Comparison of ENCODE assay signal across 9 cellular contexts in the genomic region with DNA sequence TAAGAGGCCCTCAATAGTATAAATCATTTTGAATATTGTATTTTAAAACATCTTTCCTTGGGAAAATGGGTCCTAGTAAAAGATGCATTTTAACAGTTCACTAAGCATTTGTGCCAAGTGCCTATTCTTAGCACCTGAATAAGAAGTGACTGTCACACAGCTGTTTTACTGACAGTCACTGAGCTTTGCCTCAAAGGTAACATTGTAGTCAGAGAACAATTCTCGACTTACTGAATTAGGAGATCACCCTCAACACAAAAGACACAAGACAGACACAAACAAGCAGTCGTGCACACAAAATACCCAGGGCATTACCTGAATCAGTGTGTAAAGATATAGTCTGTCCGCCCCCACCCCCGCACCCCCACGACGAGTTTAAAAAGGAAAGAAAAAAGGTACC. TPM values are rescaled to one million over a fixed set of nuclear protein-coding genes. Genes with fewer than 3 reads are reported as not detected.
DNase-seq lines count a peak whose midpoint lies in the region; ATAC-seq and TF ChIP-seq lines count a peak whose summit lies in the region.
"Had no signal": no experiment of that assay in that cellular context is flagged by ENCODE, and none has a peak within 500 bp of the region (broad histone marks: within the 10 kb centered on the region; RNA-seq: fewer than 3 reads in every experiment).

No MANE protein-coding gene starts in this region.

- TF ChIP-seq EP300 in sigmoid colon (IDR thresholded peaks at IDR 0.05) = no peak

- no peak overlapping the region for H3K27ac ChIP-seq in HUES6 (ENCODE audit: low read depth, low read length)
- H3K27ac ChIP-seq in WERI-Rb-1 = peak overlapping the region; percentile 80
- no peak overlapping the region for H3K27ac ChIP-seq in iPS-18a (ENCODE audit: low read length)
- peak overlapping the region in 1 of 4 donors; percentile 49 for H3K27ac ChIP-seq in sigmoid colon
- H3K27ac ChIP-seq in A673 (ENCODE audit: low read depth, low read length, poor library complexity, severe bottlenecking) = no peak overlapping the region

- no peaks in the 10 kb centered on the region for H3K36me3 ChIP-seq in HUES6 (ENCODE audit: control insufficient read depth, insufficient read depth, low read length)
- H3K36me3 ChIP-seq in WERI-Rb-1 = peaks cover 8% of the 10 kb centered on the region
- H3K36me3 ChIP-seq in iPS-18a (ENCODE audit: control insufficient read depth, low read depth, low read length) = no peaks in the 10 kb centered on the region
- H3K36me3 ChIP-seq in sigmoid colon = no peaks in the 10 kb centered on the region
- no peaks in the 10 kb centered on the region for H3K36me3 ChIP-seq in A673 (ENCODE audit: insufficient read depth, low read length, poor library complexity, severe bottlenecking)

- H3K27me3 ChIP-seq in HUES6 (ENCODE audit: control insufficient read depth, insufficient read depth, low read length) (peaks cover 4% of the 10 kb centered on the region; the same call in 1 of the 2 replicates), WERI-Rb-1 (ENCODE audit: insufficient read depth, low read depth, severe bottlenecking) (no peaks in the 10 kb centered on the region), iPS-18a (ENCODE audit: control insufficient read depth, insufficient read depth, low read length) (peaks cover 10% of the 10 kb centered on the region), sigmoid colon (peaks cover 0 to 30% (median 4%) of the 10 kb centered on the region in 3 donors), A673 (replicated peaks; ENCODE audit: insufficient read depth, low read depth, low read length, poor library complexity) (peaks cover 97% of the 10 kb centered on the region)

- no peak for TF ChIP-seq POLR2A in sigmoid colon (IDR thresholded peaks at IDR 0.05)

- peaks cover 10% of the 10 kb centered on the region for H3K4me1 ChIP-seq in HUES6 (ENCODE audit: control insufficient read depth, insufficient read depth, low read length)
- H3K4me1 ChIP-seq in iPS-18a (ENCODE audit: control insufficient read depth, low read depth, low read length) = peaks cover 4% of the 10 kb centered on the region
- peaks cover 0 to 11% (median 6%) of the 10 kb centered on the region in 4 donors for H3K4me1 ChIP-seq in sigmoid colon
- peaks cover 3% of the 10 kb centered on the region for H3K4me1 ChIP-seq in A673 (ENCODE audit: insufficient read depth, low read length, poor library complexity, severe bottlenecking)

- DNase-seq in WERI-Rb-1 (no peak), sigmoid colon (no peak), A673 (ENCODE audit: low spot score) (no peak), posterior cingulate gyrus (no peak)
- DNase-seq in stimulated activated CD4-positive, alpha-beta T cell treated with anti-CD3 and anti-CD28 coated beads, Interleukin-12 subunit alpha, Interleukin-12 subunit beta, amount 100 ng/mL, for 4 hours = no peak
- DNase-seq: activated CD4-positive, alpha-beta T cell treated with anti-CD3 and anti-CD28 coated beads, Interleukin-2, amount 10 ng/mL, durations not matched to agents 7 days and 5 days had no signal

- BruUV-seq in A673 (replicated peaks; lab: Mats Ljungman, UMichigan) = no TSS peak

- intact Hi-C loops in sigmoid colon (cut with DNase I) = no loop called here
- intact Hi-C loops in A673 (cut with micrococcal nuclease; ENCODE audit: unreplicated experiment) = no loop called here
- intact Hi-C loops in posterior cingulate gyrus (cut with DNase I) = no loop called here

- H3K9me3 ChIP-seq in HUES6 (ENCODE audit: control insufficient read depth, insufficient read depth, low read depth, low read length) = no peaks in the 10 kb centered on the region
- no peaks in the 10 kb centered on the region for H3K9me3 ChIP-seq in WERI-Rb-1 (ENCODE audit: severe bottlenecking)
- no peaks in the 10 kb centered on the region for H3K9me3 ChIP-seq in iPS-18a (ENCODE audit: control insufficient read depth, low read depth, low read length)
- H3K9me3 ChIP-seq in sigmoid colon = no peaks in the 10 kb centered on the region
- no peaks in the 10 kb centered on the region for H3K9me3 ChIP-seq in A673 (ENCODE audit: low read depth, low read length, poor library complexity, severe bottlenecking)

- no peak for ATAC-seq in GM21526 (IDR thresholded peaks at IDR 0.05; ENCODE audit: low FRiP score, unreplicated experiment)

- H3K4me3 ChIP-seq in HUES6 (ENCODE audit: low read depth, low read length) = peak overlapping the region; percentile 73
- peak overlapping the region; percentile 90 for H3K4me3 ChIP-seq in WERI-Rb-1 (ENCODE audit: low read depth, low read length)
- peak overlapping the region; percentile 70 for H3K4me3 ChIP-seq in iPS-18a (ENCODE audit: low read length)
- H3K4me3 ChIP-seq in sigmoid colon = peak overlapping the region; percentile 21 to 46 (median 38)
- H3K4me3 ChIP-seq in A673 (ENCODE audit: low read depth, low read length, poor library complexity, severe bottlenecking) = no peak overlapping the region

- 2 to 4% methylated on average over 6 of the region's 6 CpGs for WGBS in sigmoid colon, 2 donors

- no peak overlapping the region for H3K9ac ChIP-seq in HUES6 (ENCODE audit: low read length)
- peak overlapping the region; percentile 70 for H3K9ac ChIP-seq in iPS-18a (ENCODE audit: low read length)

- CTCF ChIA-PET in A673 (lab: Charles Lee) = no interaction called here

- TF ChIP-seq CTCF in WERI-Rb-1 (IDR thresholded peaks at IDR 0.05; ENCODE audit: low read depth, low read length) (no peak), sigmoid colon (IDR thresholded peaks at IDR 0.05) (no peak), A673 (conservative IDR thresholded peaks at IDR 0.05; ENCODE audit: low read depth, low read length) (no peak)

- POLR2A ChIA-PET in A673 (lab: Charles Lee; ENCODE audit: low non-redundant PET) = no interaction called here

RNA-seq across cellular contexts. Expression of gene ESRRG, which starts 0.4 kb away (rescaled TPM):
- total RNA-seq in sigmoid colon = under 1 TPM; 0.33 to 0.71 (median 0.62) TPM
- polyA plus RNA-seq in sigmoid colon = under 1 TPM; under 0.01 to 0.23 (median 0.17) TPM
- total RNA-seq in A673 (2021) = not detected in 2 replicates
- total RNA-seq: activated CD4-positive, alpha-beta T cell treated with anti-CD3 and anti-CD28 coated beads, Interleukin-2, amount 10 ng/mL, durations not matched to agents 7 days and 5 days had no signal
